ENCODE assay signal across 8 cellular contexts in the genomic region with DNA sequence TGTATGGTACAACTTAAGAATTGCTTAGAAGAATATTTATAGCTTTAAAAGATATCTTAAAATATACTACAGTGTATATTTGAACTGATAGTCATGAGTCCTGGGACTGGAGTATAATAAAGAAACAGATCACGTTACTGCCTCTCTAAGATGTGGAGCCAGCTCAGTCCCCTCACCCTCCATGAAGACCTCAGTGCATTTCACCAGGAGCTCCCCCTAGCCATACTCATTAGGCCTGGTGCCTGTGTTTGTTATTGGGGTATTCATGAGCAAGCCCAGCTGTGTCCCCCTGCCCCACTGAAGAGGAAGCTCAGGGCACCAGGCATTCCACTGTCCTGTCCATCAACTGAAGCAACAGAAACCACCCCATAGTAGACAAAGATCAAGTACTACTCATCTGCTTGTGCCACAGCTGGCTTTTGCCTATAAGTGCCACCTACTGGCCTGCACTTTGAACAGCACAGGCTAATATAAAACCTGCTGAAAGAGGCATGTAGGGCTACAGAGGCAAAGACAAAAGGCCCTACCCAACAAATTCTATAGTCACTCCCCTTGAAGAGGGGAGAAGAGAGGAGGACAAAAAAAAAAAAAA.
DNase-seq lines count a peak whose midpoint lies in the region; FAIRE-seq and TF ChIP-seq lines count a peak whose summit lies in the region.

No MANE protein-coding gene starts in this region.

- peak; percentile 87 for TF ChIP-seq CTCF in endodermal cell (conservative IDR thresholded peaks at IDR 0.05)

- no peak overlapping the region for H3K27ac Mint-ChIP-seq in endodermal cell

- H3K9me3 ChIP-seq in HAP-1 (no peaks in the 10 kb centered on the region), endodermal cell (ENCODE audit: control insufficient read depth, low read length) (no peaks in the 10 kb centered on the region)

- no peaks in the 10 kb centered on the region for H3K36me3 Mint-ChIP-seq in endodermal cell (ENCODE audit: low read depth)

- in situ Hi-C loops in HAP-1 (cut with MboI; ENCODE audit: low sequenced_read_pairs), result no loop called here

- H3K4me1 ChIP-seq in HAP-1 (peaks cover 7% of the 10 kb centered on the region), endodermal cell (ENCODE audit: control insufficient read depth, insufficient read depth, low read length) (peaks cover 5% of the 10 kb centered on the region)

- H3K4me3 ChIP-seq in HAP-1 (no peak overlapping the region), endodermal cell (ENCODE audit: low read length) (no peak overlapping the region)

- H3K27me3 ChIP-seq in HAP-1 (ENCODE audit: low read depth) (no peaks in the 10 kb centered on the region), endodermal cell (ENCODE audit: control insufficient read depth, insufficient read depth, low read length, poor library complexity, severe bottlenecking) (no peaks in the 10 kb centered on the region)

- peak; percentile 18 for DNase-seq in GM04504 (ENCODE audit: low read depth)
- DNase-seq in HAP-1 (ENCODE audit: low spot score in 2 of 2), result peak; percentile 44 to 46
- DNase-seq in NCI-H446 treated with DMSO at 0.1 percent for 48 hours (lab: John Stamatoyannopoulos, UW), result peak; percentile 7
- DNase-seq in endodermal cell, result peak; percentile 83
- DNase-seq in smooth muscle cell of the brain vasculature (ENCODE audit: low read depth, low spot score), result peak; percentile 10
- no peak for DNase-seq in NCI-H1105 treated with DMSO at 0.1 percent for 48 hours (lab: John Stamatoyannopoulos, UW)
- no peak for DNase-seq in stimulated activated CD4-positive, alpha-beta T cell treated with anti-CD3 and anti-CD28 coated beads, Interleukin-4, amount 100 ng/mL, for 4 hours
- DNase-seq in HTR-8/SVneo (ENCODE audit: insufficient read length, low spot score), result no peak

- no peak overlapping the region for H3K4me3 Mint-ChIP-seq in endodermal cell

- peaks cover 20% of the 10 kb centered on the region for H3K4me1 Mint-ChIP-seq in endodermal cell

- no peaks in the 10 kb centered on the region for H3K27me3 Mint-ChIP-seq in endodermal cell (ENCODE audit: insufficient read depth)

- no peak overlapping the region for H3K9ac ChIP-seq in endodermal cell (ENCODE audit: extremely low read depth, low read length, poor library complexity, severe bottlenecking)

- no peaks in the 10 kb centered on the region for H3K9me3 Mint-ChIP-seq in endodermal cell

- FAIRE-seq in HTR-8/SVneo (lab: Jason Lieb, UNC), result no peak

- WGBS in endodermal cell (ENCODE audit: insufficient coverage in 1 of 2, insufficient read length in 1 of 2), 2 experiments, result 95% methylated on average over 1 of the region's 1 CpG; no CpG with 5 or more reads in 1 of the 2 experiments

- no peak overlapping the region for H3K27ac ChIP-seq in endodermal cell (ENCODE audit: low read depth, low read length)

- no peaks in the 10 kb centered on the region for H3K36me3 ChIP-seq in HAP-1 (replicated peaks)
- H3K36me3 ChIP-seq in endodermal cell (ENCODE audit: control insufficient read depth, insufficient read depth, low read length), result no peaks in the 10 kb centered on the region

Comparison
In these comparisons a context has a peak if more than half of its experiments do, and no peak if none do; other contexts are left out.
1. DNase-seq: peak in GM04504 (single experiment), HAP-1 (2 of 2), NCI-H446 treated with DMSO at 0.1 percent for 48 hours (single experiment), endodermal cell (single experiment) and smooth muscle cell of the brain vasculature (single experiment); none in NCI-H1105 treated with DMSO at 0.1 percent for 48 hours (single experiment), stimulated activated CD4-positive, alpha-beta T cell treated with anti-CD3 and anti-CD28 coated beads, Interleukin-4, amount 100 ng/mL, for 4 hours (0 of 2) and HTR-8/SVneo (single experiment).